12 cellular contexts compared by ENCODE assay signal in the genomic region with DNA sequence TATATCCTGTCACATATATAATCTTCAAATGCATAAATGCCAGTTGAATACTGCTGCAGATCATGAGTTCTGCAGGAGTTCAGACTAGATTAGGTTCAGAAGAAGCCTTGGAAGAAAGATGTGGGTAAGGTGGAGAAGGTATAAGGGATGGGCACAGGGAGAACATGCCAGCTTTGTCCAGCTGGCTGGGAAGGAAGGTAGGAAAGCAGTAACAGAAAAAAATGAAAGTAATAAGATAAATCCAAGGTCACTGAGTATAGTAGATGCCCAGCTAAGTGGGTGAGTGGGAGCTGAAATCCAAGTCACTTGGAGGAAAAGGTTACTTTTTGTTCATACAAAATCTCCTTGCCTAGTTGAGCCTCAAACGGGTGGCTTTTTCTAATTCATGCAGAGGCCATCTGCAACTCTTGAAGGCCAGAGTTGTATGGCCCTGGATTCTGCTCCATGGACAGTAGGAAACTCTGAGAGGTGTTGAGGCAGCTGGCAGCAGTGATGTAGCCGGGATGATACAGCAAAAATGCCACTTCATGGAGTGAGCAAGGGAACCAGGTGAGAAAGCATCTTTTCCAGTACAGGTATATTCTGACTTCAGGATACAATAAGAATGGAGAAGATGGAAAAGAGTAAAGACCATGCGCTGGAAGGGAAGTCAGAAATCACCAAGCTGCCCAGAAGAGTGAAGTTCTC. TPM values are rescaled to one million over a fixed set of nuclear protein-coding genes. Genes with fewer than 3 reads are reported as not detected.
A peak's percentile ranks its signal among the peaks of the same experiment; 100 is the strongest.
DNase-seq lines count a peak whose midpoint lies in the region; ATAC-seq and TF ChIP-seq lines count a peak whose summit lies in the region.
"Had no signal": no experiment of that assay in that cellular context is flagged by ENCODE, and none has a peak within 500 bp of the region (broad histone marks: within the 10 kb centered on the region; RNA-seq: fewer than 3 reads in every experiment).

No MANE protein-coding gene starts in this region.

- H3K36me3 ChIP-seq in KMS-11 (ENCODE audit: insufficient read depth) = peaks cover 12% of the 10 kb centered on the region; the same call in 1 of the 2 replicates
- no peaks in the 10 kb centered on the region for H3K36me3 ChIP-seq in gastrocnemius medialis

- TF ChIP-seq POLR2A in gastrocnemius medialis (IDR thresholded peaks at IDR 0.05) = no peak

- POLR2A ChIA-PET in activated naive CD8-positive, alpha-beta T cell treated with anti-CD3 and anti-CD28 coated beads, Interleukin-2, amount 10 ng/mL, durations not matched to agents 7 days and 5 days (lab: Charles Lee) = interaction anchor here (0.7 to 8.0 kb wide), 4 partner anchors 11 to 78 kb away, joined by 3 to 79 read pairs (median 6); no protein-coding TSS in a partner anchor

- no peak overlapping the region for H2AFZ ChIP-seq in KMS-11 (ENCODE audit: low read depth)

- ATAC-seq in activated T-cell treated with anti-CD3 and anti-CD28 coated beads, Interleukin-2, amount 50 U/mL, for 4 hours = no peak
- no peak for ATAC-seq in activated naive CD8-positive, alpha-beta T cell treated with anti-CD3 and anti-CD28 coated beads, Interleukin-2, amount 10 ng/mL, durations not matched to agents 7 days and 5 days (ENCODE audit: low read depth)
- ATAC-seq in gastrocnemius medialis = no peak

- H4K20me1 ChIP-seq in KMS-11 (ENCODE audit: insufficient read depth) = no peaks in the 10 kb centered on the region

- H3K27me3 ChIP-seq in KMS-11 (ENCODE audit: insufficient read depth, low read depth) = no peaks in the 10 kb centered on the region
- no peaks in the 10 kb centered on the region for H3K27me3 ChIP-seq in gastrocnemius medialis

- in situ Hi-C loops in gastrocnemius medialis (cut with MboI; ENCODE audit: low sequenced_read_pairs in 4 of 4) = no loop called here

- H3K4me3 ChIP-seq in KMS-11 (IDR thresholded peaks at IDR 0.05; ENCODE audit: insufficient read depth, low read depth, low read length) = no peak overlapping the region
- H3K4me3 ChIP-seq in gastrocnemius medialis = no peak overlapping the region

- intact Hi-C loops in gastrocnemius medialis (cut with DNase I; ENCODE audit: low total_unique reads) = no loop called here

- H3K27ac ChIP-seq in KMS-11 = peak overlapping the region; percentile 1; the same call in 1 of the 2 replicates
- peak overlapping the region; percentile 90 to 96 (median 92) for H3K27ac ChIP-seq in gastrocnemius medialis

- H3K4me2 ChIP-seq in KMS-11 = peak overlapping the region; percentile 85

- H3K4me3 Mint-ChIP-seq in activated T-cell treated with anti-CD3 and anti-CD28 coated beads, Interleukin-2, amount 50 U/mL, for 4 hours = peak overlapping the region; percentile 88
- H3K4me3 Mint-ChIP-seq in activated naive CD8-positive, alpha-beta T cell treated with anti-CD3 and anti-CD28 coated beads, Interleukin-2, amount 10 ng/mL, durations not matched to agents 7 days and 5 days = peak overlapping the region; percentile 99

- H3K4me1 Mint-ChIP-seq in activated T-cell treated with anti-CD3 and anti-CD28 coated beads, Interleukin-2, amount 50 U/mL, for 4 hours (ENCODE audit: low read depth) = peaks cover 91% of the 10 kb centered on the region
- H3K4me1 Mint-ChIP-seq in activated naive CD8-positive, alpha-beta T cell treated with anti-CD3 and anti-CD28 coated beads, Interleukin-2, amount 10 ng/mL, durations not matched to agents 7 days and 5 days = peaks cover 60% of the 10 kb centered on the region

- peaks cover 20% of the 10 kb centered on the region for H3K36me3 Mint-ChIP-seq in activated T-cell treated with anti-CD3 and anti-CD28 coated beads, Interleukin-2, amount 50 U/mL, for 4 hours (ENCODE audit: insufficient read depth)
- H3K36me3 Mint-ChIP-seq in activated naive CD8-positive, alpha-beta T cell treated with anti-CD3 and anti-CD28 coated beads, Interleukin-2, amount 10 ng/mL, durations not matched to agents 7 days and 5 days = peaks cover 40% of the 10 kb centered on the region

- H3K9ac ChIP-seq in KMS-11 = no peak overlapping the region

- no peaks in the 10 kb centered on the region for H3K27me3 Mint-ChIP-seq in activated T-cell treated with anti-CD3 and anti-CD28 coated beads, Interleukin-2, amount 50 U/mL, for 4 hours (ENCODE audit: low read depth)
- H3K27me3 Mint-ChIP-seq in activated naive CD8-positive, alpha-beta T cell treated with anti-CD3 and anti-CD28 coated beads, Interleukin-2, amount 10 ng/mL, durations not matched to agents 7 days and 5 days = no peaks in the 10 kb centered on the region

- DNase-seq in activated T-cell treated with anti-CD3 and anti-CD28 coated beads, Interleukin-2, amount 50 U/mL, for 4 hours = no peak
- no peak for DNase-seq in activated T-cell treated with anti-CD3 and anti-CD28 coated beads for 4 hours
- no peak for DNase-seq in activated naive CD8-positive, alpha-beta T cell treated with anti-CD3 and anti-CD28 coated beads, Interleukin-2, amount 10 ng/mL, durations not matched to agents 7 days and 5 days
- no peak for DNase-seq in gastrocnemius medialis
- DNase-seq in NCI-H2227 (lab: John Stamatoyannopoulos, UW; ENCODE audit: unreplicated experiment) = no peak
- DNase-seq in GOT3 (lab: John Stamatoyannopoulos, UW) = no peak
- DNase-seq in DMS79 (lab: John Stamatoyannopoulos, UW) = no peak
- DNase-seq: NCI-H1417 treated with DMSO at 0.1 percent for 48 hours; NCI-H510A treated with DMSO at 0.1 percent for 48 hours; posterior cingulate gyrus; stimulated activated CD8-positive, alpha-beta memory T cell treated with anti-CD3 and anti-CD28 coated beads, Interleukin-4, amount 100 ng/mL, for 48 hours had no signal

- H3K79me2 ChIP-seq in KMS-11 (ENCODE audit: insufficient read depth, low read depth) = peaks cover 88% of the 10 kb centered on the region

- no peaks in the 10 kb centered on the region for H3K9me3 Mint-ChIP-seq in activated T-cell treated with anti-CD3 and anti-CD28 coated beads, Interleukin-2, amount 50 U/mL, for 4 hours
- H3K9me3 Mint-ChIP-seq in activated naive CD8-positive, alpha-beta T cell treated with anti-CD3 and anti-CD28 coated beads, Interleukin-2, amount 10 ng/mL, durations not matched to agents 7 days and 5 days = no peaks in the 10 kb centered on the region

- no peaks in the 10 kb centered on the region for H3K9me3 ChIP-seq in gastrocnemius medialis

- no peak for TF ChIP-seq CTCF in KMS-11 (conservative IDR thresholded peaks at IDR 0.05; ENCODE audit: low read depth, low read length)
- no peak for TF ChIP-seq CTCF in gastrocnemius medialis (IDR thresholded peaks at IDR 0.05 in 4 of 5, conservative IDR thresholded peaks at IDR 0.05 in 1 of 5)

- H3K4me1 ChIP-seq in KMS-11 (ENCODE audit: low read depth, poor library complexity, severe bottlenecking) = peaks cover 91% of the 10 kb centered on the region
- H3K4me1 ChIP-seq in gastrocnemius medialis = peaks cover 59 to 82% of the 10 kb centered on the region in 2 donors

- peak overlapping the region; percentile 98 for H3K27ac Mint-ChIP-seq in activated naive CD8-positive, alpha-beta T cell treated with anti-CD3 and anti-CD28 coated beads, Interleukin-2, amount 10 ng/mL, durations not matched to agents 7 days and 5 days

RNA-seq across cellular contexts. Expression of a gene that starts 3.4 kb away (rescaled TPM):
- total RNA-seq in activated T-cell treated with anti-CD3 and anti-CD28 coated beads, Interleukin-2, amount 50 U/mL, for 4 hours = 10 to 100 TPM; 15.4 to 20.6 (median 17.5) TPM
- 100 to 1,000 TPM; 131 to 133 TPM for total RNA-seq in activated naive CD8-positive, alpha-beta T cell treated with anti-CD3 and anti-CD28 coated beads, Interleukin-2, amount 10 ng/mL, durations not matched to agents 7 days and 5 days
- 10 to 100 TPM in 1 of 4 donors, 1 to 10 TPM in 3; 6.0 to 14.8 (median 7.5) TPM for total RNA-seq in gastrocnemius medialis

Comparison
In these comparisons a context has a peak if more than half of its experiments do, and no peak if none do; other contexts are left out.
1. RNA of a gene that starts 3.4 kb away (total RNA-seq): 131 to 133 TPM in activated naive CD8-positive, alpha-beta T cell treated with anti-CD3 and anti-CD28 coated beads, Interleukin-2, amount 10 ng/mL, durations not matched to agents 7 days and 5 days; 15.4 to 20.6 TPM in activated T-cell treated with anti-CD3 and anti-CD28 coated beads, Interleukin-2, amount 50 U/mL, for 4 hours and 6.0 to 14.8 TPM in gastrocnemius medialis; every median in the first group is over 4 times any median in the second.